In the genomic region with DNA sequence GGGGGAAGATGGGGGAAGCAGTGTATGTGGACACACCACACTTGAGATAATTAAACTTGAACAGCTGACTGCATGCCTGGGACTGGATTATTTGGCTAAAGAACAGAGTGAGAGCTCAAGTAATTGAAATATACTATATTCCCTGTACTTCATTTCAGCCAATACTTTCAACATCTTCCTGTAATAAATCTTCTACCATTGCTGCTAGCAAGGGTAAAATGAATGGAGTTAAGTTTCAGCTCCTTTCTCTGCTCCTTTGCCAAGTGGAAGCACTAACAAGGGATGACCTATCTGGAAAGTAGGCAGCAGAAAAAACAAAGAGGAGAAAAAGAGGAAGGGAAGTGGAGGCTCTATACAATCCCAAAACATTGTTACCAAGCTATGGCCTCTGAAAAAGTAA, we compare ENCODE assay signal across 23 cellular contexts. TPM values are rescaled to one million over a fixed set of nuclear protein-coding genes. Genes with fewer than 3 reads are reported as not detected.
DNase-seq lines count a peak whose midpoint lies in the region; ATAC-seq and TF ChIP-seq lines count a peak whose summit lies in the region.
"Had no signal": no experiment of that assay in that cellular context is flagged by ENCODE, and none has a peak within 500 bp of the region (broad histone marks: within the 10 kb centered on the region; RNA-seq: fewer than 3 reads in every experiment).

No MANE protein-coding gene starts in this region.

- ATAC-seq in activated naive CD8-positive, alpha-beta T cell treated with anti-CD3 and anti-CD28 coated beads, Interleukin-2, amount 50 U/mL, for 24 hours: no peak
- peak in 2 of 4 experiments; percentile 30 to 40 for ATAC-seq in T-cell (replicated peaks in 1 of 4)
- no peak for ATAC-seq in HG03196 (IDR thresholded peaks at IDR 0.05; ENCODE audit: unreplicated experiment)
- ATAC-seq: K562, Panc1 had no signal

- H3K4me1 Mint-ChIP-seq in T-helper 2 cell treated with Interferon-gamma antibody and Interleukin-4, amounts not matched to agents 5 μg/mL and 100 μg/mL, for 36 hours (ENCODE audit: low read depth): peaks cover 13% of the 10 kb centered on the region
- peaks cover 13% of the 10 kb centered on the region for H3K4me1 Mint-ChIP-seq in activated naive CD8-positive, alpha-beta T cell (ENCODE audit: low read depth)
- H3K4me1 Mint-ChIP-seq in activated naive CD8-positive, alpha-beta T cell treated with anti-CD3 and anti-CD28 coated beads, Interleukin-2, amount 50 U/mL, for 24 hours: peaks cover 11% of the 10 kb centered on the region
- H3K4me1 Mint-ChIP-seq in T-cell (peaks cover 0 to 11% (median 10%) of the 10 kb centered on the region in 3 donors), nephron progenitor cell (peaks cover 7% of the 10 kb centered on the region)
- H3K4me1 Mint-ChIP-seq in activated T-cell treated with anti-CD3 and anti-CD28 coated beads, Interleukin-2, amount 50 U/mL, for 24 hours (ENCODE audit: low read depth): peaks cover 14% of the 10 kb centered on the region
- H3K4me1 Mint-ChIP-seq: B cell, CD14-positive monocyte had no signal

- H3K4me3 Mint-ChIP-seq in T-helper 2 cell treated with Interferon-gamma antibody and Interleukin-4, amounts not matched to agents 5 μg/mL and 100 μg/mL, for 36 hours: peak overlapping the region; percentile 44
- no peak overlapping the region for H3K4me3 Mint-ChIP-seq in activated naive CD8-positive, alpha-beta T cell
- no peak overlapping the region for H3K4me3 Mint-ChIP-seq in activated naive CD8-positive, alpha-beta T cell treated with anti-CD3 and anti-CD28 coated beads, Interleukin-2, amount 50 U/mL, for 24 hours
- H3K4me3 Mint-ChIP-seq in T-cell (no peak overlapping the region), nephron progenitor cell (no peak overlapping the region)
- H3K4me3 Mint-ChIP-seq in activated T-cell treated with anti-CD3 and anti-CD28 coated beads, Interleukin-2, amount 50 U/mL, for 24 hours: no peak overlapping the region
- H3K4me3 Mint-ChIP-seq: B cell, CD14-positive monocyte had no signal

- H3K27me3 Mint-ChIP-seq in T-helper 2 cell treated with Interferon-gamma antibody and Interleukin-4, amounts not matched to agents 5 μg/mL and 100 μg/mL, for 36 hours (ENCODE audit: low read depth): peaks cover 2% of the 10 kb centered on the region
- no peaks in the 10 kb centered on the region for H3K27me3 Mint-ChIP-seq in activated naive CD8-positive, alpha-beta T cell
- H3K27me3 Mint-ChIP-seq in activated naive CD8-positive, alpha-beta T cell treated with anti-CD3 and anti-CD28 coated beads, Interleukin-2, amount 50 U/mL, for 24 hours: no peaks in the 10 kb centered on the region
- H3K27me3 Mint-ChIP-seq in T-cell: no peaks in the 10 kb centered on the region
- no peaks in the 10 kb centered on the region for H3K27me3 Mint-ChIP-seq in nephron progenitor cell (ENCODE audit: low read depth, poor library complexity)
- no peaks in the 10 kb centered on the region for H3K27me3 Mint-ChIP-seq in activated T-cell treated with anti-CD3 and anti-CD28 coated beads, Interleukin-2, amount 50 U/mL, for 24 hours
- H3K27me3 Mint-ChIP-seq: B cell had no signal

- no peak for TF ChIP-seq CTCF in nephron progenitor cell (IDR thresholded peaks at IDR 0.05)

- H3K9me3 Mint-ChIP-seq in T-helper 2 cell treated with Interferon-gamma antibody and Interleukin-4, amounts not matched to agents 5 μg/mL and 100 μg/mL, for 36 hours: no peaks in the 10 kb centered on the region
- no peaks in the 10 kb centered on the region for H3K9me3 Mint-ChIP-seq in activated naive CD8-positive, alpha-beta T cell (ENCODE audit: low read depth)
- H3K9me3 Mint-ChIP-seq in activated naive CD8-positive, alpha-beta T cell treated with anti-CD3 and anti-CD28 coated beads, Interleukin-2, amount 50 U/mL, for 24 hours: no peaks in the 10 kb centered on the region
- H3K9me3 Mint-ChIP-seq in T-cell (peaks cover 0 to 4% (median 0%) of the 10 kb centered on the region in 3 donors), nephron progenitor cell (no peaks in the 10 kb centered on the region)
- H3K9me3 Mint-ChIP-seq in activated T-cell treated with anti-CD3 and anti-CD28 coated beads, Interleukin-2, amount 50 U/mL, for 24 hours: no peaks in the 10 kb centered on the region

- peak overlapping the region; percentile 72 for H3K27ac Mint-ChIP-seq in T-helper 2 cell treated with Interferon-gamma antibody and Interleukin-4, amounts not matched to agents 5 μg/mL and 100 μg/mL, for 36 hours
- peak overlapping the region; percentile 36 for H3K27ac Mint-ChIP-seq in activated naive CD8-positive, alpha-beta T cell
- no peak overlapping the region for H3K27ac Mint-ChIP-seq in activated naive CD8-positive, alpha-beta T cell treated with anti-CD3 and anti-CD28 coated beads, Interleukin-2, amount 50 U/mL, for 24 hours
- H3K27ac Mint-ChIP-seq in T-cell (peak overlapping the region; percentile 56 to 68), nephron progenitor cell (peak overlapping the region; percentile 54)
- H3K27ac Mint-ChIP-seq in activated T-cell treated with anti-CD3 and anti-CD28 coated beads, Interleukin-2, amount 50 U/mL, for 24 hours: no peak overlapping the region
- H3K27ac Mint-ChIP-seq: B cell, CD14-positive monocyte had no signal

- no peak for DNase-seq in T-helper 2 cell treated with Interferon-gamma antibody and Interleukin-4, amounts not matched to agents 5 μg/mL and 100 μg/mL, for 36 hours (ENCODE audit: low spot score)
- DNase-seq in T-helper 2 cell: no peak
- DNase-seq in activated naive CD8-positive, alpha-beta T cell treated with anti-CD3 and anti-CD28 coated beads, Interleukin-2, amount 50 U/mL, for 24 hours: no peak
- DNase-seq in T-cell: no peak
- no peak for DNase-seq in nephron progenitor cell
- DNase-seq in activated T-cell treated with anti-CD3 and anti-CD28 coated beads, Interleukin-2, amount 50 U/mL, for 24 hours: no peak
- DNase-seq: COR-L47; DMS79; NCI-H1092 treated with DMSO at 0.1 percent for 48 hours; NCI-H146; NCI-H2029; NCI-H2171; NCI-H345; NCI-H524; NCI-H774; NK-92 treated with Interleukin-12 subunit alpha and Interleukin-12 subunit beta, amount 100 ng/mL, for 24 hours; SIG-M5 had no signal

- CTCF ChIA-PET in T-cell (lab: Charles Lee): no interaction called here

- no peaks in the 10 kb centered on the region for H3K36me3 Mint-ChIP-seq in T-helper 2 cell treated with Interferon-gamma antibody and Interleukin-4, amounts not matched to agents 5 μg/mL and 100 μg/mL, for 36 hours (ENCODE audit: low read depth)
- no peaks in the 10 kb centered on the region for H3K36me3 Mint-ChIP-seq in activated naive CD8-positive, alpha-beta T cell
- no peaks in the 10 kb centered on the region for H3K36me3 Mint-ChIP-seq in activated naive CD8-positive, alpha-beta T cell treated with anti-CD3 and anti-CD28 coated beads, Interleukin-2, amount 50 U/mL, for 24 hours (ENCODE audit: low read depth)
- H3K36me3 Mint-ChIP-seq in T-cell (no peaks in the 10 kb centered on the region), nephron progenitor cell (ENCODE audit: low read depth) (no peaks in the 10 kb centered on the region)
- no peaks in the 10 kb centered on the region for H3K36me3 Mint-ChIP-seq in activated T-cell treated with anti-CD3 and anti-CD28 coated beads, Interleukin-2, amount 50 U/mL, for 24 hours (ENCODE audit: low read depth)
- H3K36me3 Mint-ChIP-seq: CD14-positive monocyte had no signal

- POLR2A ChIA-PET in T-cell (lab: Charles Lee): no interaction called here

RNA-seq across cellular contexts. Expression of a gene that starts 50.9 kb away (rescaled TPM):
- 10 to 100 TPM; 56.8 to 65.0 (median 61.4) TPM for total RNA-seq in T-cell

Comparison
In these comparisons a context has a peak if more than half of its experiments do, and no peak if none do; other contexts are left out.
1. H3K27ac Mint-ChIP-seq: peak in T-helper 2 cell treated with Interferon-gamma antibody and Interleukin-4, amounts not matched to agents 5 μg/mL and 100 μg/mL, for 36 hours (single experiment), activated naive CD8-positive, alpha-beta T cell (single experiment), T-cell (2 of 2) and nephron progenitor cell (single experiment); none in activated naive CD8-positive, alpha-beta T cell treated with anti-CD3 and anti-CD28 coated beads, Interleukin-2, amount 50 U/mL, for 24 hours (single experiment) and activated T-cell treated with anti-CD3 and anti-CD28 coated beads, Interleukin-2, amount 50 U/mL, for 24 hours (single experiment).